ENCODE assay signal across 1 cellular context in the genomic region with DNA sequence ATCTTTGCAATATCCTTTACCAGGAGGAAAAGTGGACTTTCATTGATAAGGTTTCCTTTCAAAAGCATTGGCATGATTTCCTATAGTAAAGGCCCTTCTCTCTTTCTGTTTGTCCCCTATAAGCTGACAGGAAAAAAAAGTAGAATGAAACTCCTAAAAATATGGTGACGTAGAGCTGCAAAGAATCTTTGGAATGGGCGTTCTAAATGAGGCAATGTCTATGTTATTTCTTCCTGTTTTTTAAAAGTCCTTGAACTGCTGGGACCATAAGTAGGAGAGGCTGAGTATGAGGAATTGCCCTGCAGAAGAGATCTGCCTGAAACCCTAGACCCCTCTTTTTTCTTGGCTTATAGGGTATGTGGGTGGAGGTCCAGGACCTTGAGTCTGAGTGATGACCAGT.
TF ChIP-seq lines count a peak whose summit lies in the region.

No MANE protein-coding gene starts in this region.

TF ChIP-seq in endothelial cell of umbilical vein, 7 proteins besides CTCF, POLR2A, EP300 and RAD21 (continued from another document):
- TF ChIP-seq MAX (IDR thresholded peaks at IDR 0.05; ENCODE audit: insufficient read depth, insufficient read length) (no peak), MYC (IDR thresholded peaks at IDR 0.05; ENCODE audit: low read depth, low read length) (no peak), JUN (IDR thresholded peaks at IDR 0.05; ENCODE audit: borderline replicate concordance, insufficient read depth, insufficient read length, low read depth) (peak; percentile 80), GATA2 (IDR thresholded peaks at IDR 0.05; ENCODE audit: insufficient read depth, insufficient read length, low read depth, low read length) (no peak)
